ENCODE assay signal across 11 cellular contexts in genomic region chr12:24025153-24025798, GRCh38.
DNase-seq lines count a peak whose midpoint lies in the region; ATAC-seq, FAIRE-seq and TF ChIP-seq lines count a peak whose summit lies in the region.
"Had no signal": no experiment of that assay in that cellular context is flagged by ENCODE, and none has a peak within 500 bp of the region (broad histone marks: within the 10 kb centered on the region; RNA-seq: fewer than 3 reads in every experiment).

No MANE protein-coding gene starts in this region.

- H3K4me1 ChIP-seq in keratinocyte (ENCODE audit: control insufficient read depth, extremely low read depth, insufficient read depth, low read length) = no peaks in the 10 kb centered on the region
- no peaks in the 10 kb centered on the region for H3K4me1 ChIP-seq in aorta (ENCODE audit: control insufficient read depth in 1 of 2, insufficient read depth in 2 of 2, low read length in 2 of 2)

- H3K9ac ChIP-seq in keratinocyte (ENCODE audit: control insufficient read depth, extremely low read depth, insufficient read depth, low read length) = no peak overlapping the region

- H3K27ac ChIP-seq in C4-2B (no peak overlapping the region), keratinocyte (ENCODE audit: control insufficient read depth, insufficient read depth, low read length) (no peak overlapping the region), aorta (ENCODE audit: low read depth in 1 of 2, low read length in 2 of 2) (peak overlapping the region in 1 of 2 donors; percentile 28)

- no peaks in the 10 kb centered on the region for H3K36me3 Mint-ChIP-seq in HFFc6 (ENCODE audit: low read depth)

- 63 to 64% methylated on average over 3 of the region's 3 CpGs for WGBS in aorta, 2 donors

- H3K36me3 ChIP-seq in keratinocyte (ENCODE audit: control insufficient read depth in 2 of 2, extremely low read depth in 1 of 2, insufficient read depth in 2 of 2, low read length in 2 of 2) (no peaks in the 10 kb centered on the region), aorta (ENCODE audit: control insufficient read depth in 1 of 2, insufficient read depth in 2 of 2, low read length in 1 of 2) (no peaks in the 10 kb centered on the region)

- peak; percentile 76 for TF ChIP-seq CTCF in C4-2B (conservative IDR thresholded peaks at IDR 0.05)
- 0 out of 2 replicates have a peak, but pooled peaks have one; percentile 13 for TF ChIP-seq CTCF in HFFc6 (IDR thresholded peaks at IDR 0.05)
- TF ChIP-seq CTCF in keratinocyte (optimal IDR thresholded peaks at IDR 0.05 in 1 of 3, IDR thresholded peaks at IDR 0.05 in 1 of 3, conservative IDR thresholded peaks at IDR 0.05 in 1 of 3; ENCODE audit: extremely low read depth in 1 of 3, insufficient read depth in 2 of 3, low read length in 3 of 3) = peak in 2 of 3 experiments; percentile 46 to 55

- no peaks in the 10 kb centered on the region for H4K20me1 ChIP-seq in keratinocyte (ENCODE audit: control insufficient read depth, extremely low read depth, insufficient read depth, low read length)

- dilution Hi-C loops in keratinocyte (cut with MboI; ENCODE audit: extremely low pct_ligation_motif_present, low sequenced_read_pairs) = no loop called here

- H3K27me3 Mint-ChIP-seq in HFFc6 (ENCODE audit: insufficient read depth) = no peaks in the 10 kb centered on the region; the same call in 1 of the 2 replicates

- intact Hi-C loops in aorta (cut with DNase I) = loop anchor here in 1 of 2 donors (5.0 to 10.0 kb wide), 2 partner anchors 733 to 820 kb away; no protein-coding TSS in a partner anchor

- DNase-seq in HFFc6 (no peak), SW480 (ENCODE audit: low spot score) (peak; percentile 38), keratinocyte (ENCODE audit: low read depth, low spot score) (no peak), kidney tubule cell (ENCODE audit: low spot score) (no peak), aorta (no peak), islet precursor cell (no peak)
- DNase-seq in stimulated activated naive CD4-positive, alpha-beta T cell treated with Interleukin-2 at 50 U/mL for 16 hours (lab: John Stamatoyannopoulos, UW) = no peak
- DNase-seq: activated CD4-positive, alpha-beta T cell treated with anti-CD3 and anti-CD28 coated beads, Interleukin-2, amount 50 U/mL, for 1 hour; amniotic stem cell; stimulated activated CD4-positive, alpha-beta T cell treated with anti-CD3 and anti-CD28 coated beads, Interleukin-4, amount 100 ng/mL, for 1 hour had no signal

- H3K9me1 ChIP-seq in keratinocyte (ENCODE audit: control insufficient read depth, extremely low read depth, insufficient read depth, low read length) = no peaks in the 10 kb centered on the region

- H3K4me2 ChIP-seq in keratinocyte (ENCODE audit: control insufficient read depth, extremely low read depth, insufficient read depth, low read depth, low read length) = no peak overlapping the region

- peaks cover 31% of the 10 kb centered on the region for H3K9me3 Mint-ChIP-seq in HFFc6

- H3K79me2 ChIP-seq in keratinocyte (ENCODE audit: control insufficient read depth, insufficient read depth, low read length) = no peaks in the 10 kb centered on the region

- no peak overlapping the region for H3K4me3 ChIP-seq in keratinocyte (ENCODE audit: control insufficient read depth in 2 of 3, extremely low read depth in 1 of 3, insufficient read depth in 2 of 3, low read depth in 1 of 3, low read length in 3 of 3)
- no peak overlapping the region for H3K4me3 ChIP-seq in aorta (ENCODE audit: low read length in 2 of 2)

- ATAC-seq in aorta (ENCODE audit: low FRiP score) = no peak

- H3K4me1 Mint-ChIP-seq in HFFc6 (ENCODE audit: low read depth) = no peaks in the 10 kb centered on the region

- no peak overlapping the region for H2AFZ ChIP-seq in keratinocyte (ENCODE audit: control insufficient read depth, low read length)

- H3K27me3 ChIP-seq in keratinocyte (ENCODE audit: control insufficient read depth, extremely low read depth, insufficient read depth, low read length) (no peaks in the 10 kb centered on the region), aorta (ENCODE audit: control insufficient read depth in 1 of 2, insufficient read depth in 2 of 2, low read length in 1 of 2) (no peaks in the 10 kb centered on the region)

- no peak overlapping the region for H3K4me3 Mint-ChIP-seq in HFFc6

- no peak overlapping the region for H3K27ac Mint-ChIP-seq in HFFc6

- H3K9me3 ChIP-seq in keratinocyte (ENCODE audit: control insufficient read depth, low read depth, low read length) (no peaks in the 10 kb centered on the region), aorta (ENCODE audit: control insufficient read depth, low read length) (no peaks in the 10 kb centered on the region)

- no peak for FAIRE-seq in keratinocyte (lab: Jason Lieb, UNC)

Comparison
In these comparisons a context has a peak if more than half of its experiments do, and no peak if none do; other contexts are left out.
1. CTCF ChIP-seq: peak in every context shown above with its lines; median percentile 76 in C4-2B; 50 in keratinocyte; 13 in HFFc6.